Comparison of ENCODE assay signal across 9 cellular contexts in genomic region chr17:40553694-40554534, GRCh38. TPM values are rescaled to one million over a fixed set of nuclear protein-coding genes. Genes with fewer than 3 reads are reported as not detected.
A peak's percentile ranks its signal among the peaks of the same experiment; 100 is the strongest.
DNase-seq lines count a peak whose midpoint lies in the region; ATAC-seq and TF ChIP-seq lines count a peak whose summit lies in the region.
"Had no signal": no experiment of that assay in that cellular context is flagged by ENCODE, and none has a peak within 500 bp of the region (broad histone marks: within the 10 kb centered on the region; RNA-seq: fewer than 3 reads in every experiment).

No MANE protein-coding gene starts in this region.

- H3K4me3 ChIP-seq in smooth muscle cell: no peak overlapping the region

- H2AFZ ChIP-seq in smooth muscle cell (ENCODE audit: low read depth): peak overlapping the region; percentile 77

- peak overlapping the region; percentile 49 for H3K27ac ChIP-seq in smooth muscle cell (ENCODE audit: low read depth)

- H3K9me3 Mint-ChIP-seq in activated naive CD8-positive, alpha-beta T cell (ENCODE audit: low read depth): no peaks in the 10 kb centered on the region

- no peaks in the 10 kb centered on the region for H3K36me3 ChIP-seq in smooth muscle cell (ENCODE audit: low read depth)

- no peak overlapping the region for H3K9ac ChIP-seq in smooth muscle cell (ENCODE audit: low read depth)

- WGBS in smooth muscle cell (ENCODE audit: low lambda C conversion rate): 60% methylated on average over 19 of the region's 19 CpGs

- no peaks in the 10 kb centered on the region for H3K79me2 ChIP-seq in smooth muscle cell (ENCODE audit: low read depth)

- peak overlapping the region; percentile 78 for H3K4me3 Mint-ChIP-seq in activated naive CD8-positive, alpha-beta T cell

- ATAC-seq in HG02759 (IDR thresholded peaks at IDR 0.05; ENCODE audit: unreplicated experiment): peak; percentile 41
- ATAC-seq in GM19467 (IDR thresholded peaks at IDR 0.05; ENCODE audit: unreplicated experiment): no peak

- H3K27ac Mint-ChIP-seq in activated naive CD8-positive, alpha-beta T cell: peak overlapping the region; percentile 98

- peaks cover 11% of the 10 kb centered on the region for H3K4me1 ChIP-seq in smooth muscle cell (ENCODE audit: low read depth)

- H3K4me2 ChIP-seq in smooth muscle cell: peak overlapping the region; percentile 32

- no peaks in the 10 kb centered on the region for H4K20me1 ChIP-seq in smooth muscle cell (ENCODE audit: low read depth)

- peaks cover 30% of the 10 kb centered on the region for H3K36me3 Mint-ChIP-seq in activated naive CD8-positive, alpha-beta T cell

- no peaks in the 10 kb centered on the region for H3F3A ChIP-seq in smooth muscle cell (ENCODE audit: low read depth)

- no peak for TF ChIP-seq CTCF in smooth muscle cell (IDR thresholded peaks at IDR 0.05; ENCODE audit: borderline replicate concordance, insufficient read depth, poor library complexity, severe bottlenecking)

- peak; percentile 89 for DNase-seq in Ammon's horn (ENCODE audit: low spot score)
- DNase-seq in hippocampal formation (lab: John Stamatoyannopoulos, UW): peak; percentile 69 to 81
- DNase-seq in smooth muscle cell (lab: John Stamatoyannopoulos, UW; ENCODE audit: unreplicated experiment): no peak
- no peak for DNase-seq in effector CD8-positive, alpha-beta T cell (lab: John Stamatoyannopoulos, UW)
- no peak for DNase-seq in SK-N-DZ (ENCODE audit: low spot score)

- H3K27me3 Mint-ChIP-seq in activated naive CD8-positive, alpha-beta T cell: no peaks in the 10 kb centered on the region

- no peaks in the 10 kb centered on the region for H3K27me3 ChIP-seq in smooth muscle cell (ENCODE audit: low read depth)

- H3K9me3 ChIP-seq in smooth muscle cell (replicated peaks; ENCODE audit: low read depth): no peaks in the 10 kb centered on the region

- H3K4me1 Mint-ChIP-seq in activated naive CD8-positive, alpha-beta T cell (ENCODE audit: low read depth): peaks cover 97% of the 10 kb centered on the region

RNA-seq across cellular contexts. Expression of gene CCR7, which starts 11.4 kb away (rescaled TPM):
- not detected in 2 replicates for total RNA-seq in smooth muscle cell
- not detected in 2 replicates for polyA plus RNA-seq in smooth muscle cell
- 0.07 TPM in 1 of 2 replicates, not detected in the other for polyA plus RNA-seq in SK-N-DZ (2014; cell fraction: cytosol; rRNA removed)
- not detected in 2 replicates for polyA plus RNA-seq in SK-N-DZ (2014; cell fraction: nucleus; rRNA removed)

RNA-seq across cellular contexts. Expression of gene TNS4, which starts 52.5 kb away (rescaled TPM):
- total RNA-seq in smooth muscle cell: 0.63 and 1.2 TPM in 2 replicates
- 0.13 and 3.3 TPM in 2 replicates for polyA plus RNA-seq in smooth muscle cell
- 0.09 TPM in 1 of 2 replicates, not detected in the other for polyA plus RNA-seq in SK-N-DZ (2014; cell fraction: cytosol; rRNA removed)
- not detected in 2 replicates for polyA plus RNA-seq in SK-N-DZ (2014; cell fraction: nucleus; rRNA removed)
- total RNA-seq: subcutaneous adipose tissue had no signal

Comparison
In these comparisons a context has a peak if more than half of its experiments do, and no peak if none do; other contexts are left out.
1. DNase-seq: peak in Ammon's horn (single experiment) and hippocampal formation (2 of 2); none in smooth muscle cell (single experiment), effector CD8-positive, alpha-beta T cell (single experiment) and SK-N-DZ (single experiment).